In genomic region chr3:58143417-58144055, GRCh38 we compare ENCODE assay signal across 1 cellular context.
TF ChIP-seq lines count a peak whose summit lies in the region.

No MANE protein-coding gene starts in this region.

TF ChIP-seq in HepG2, 621 proteins besides CTCF, POLR2A, EP300 and RAD21 (continued from another document and continues in another):
- TF ChIP-seq ZNF609 (CRISPR knock-in tag; IDR thresholded peaks at IDR 0.05; ENCODE audit: borderline replicate concordance) (peak; percentile 45; the same call in 1 of the 2 replicates), ZNF547 (CRISPR knock-in tag; IDR thresholded peaks at IDR 0.05) (no peak), FOXA3 (CRISPR knock-in tag; IDR thresholded peaks at IDR 0.05) (peak; percentile 82), DZIP1 (CRISPR knock-in tag; IDR thresholded peaks at IDR 0.05) (no peak), ZNF33A (CRISPR knock-in tag; IDR thresholded peaks at IDR 0.05; ENCODE audit: borderline replicate concordance) (no peak), ZIK1 (CRISPR knock-in tag; IDR thresholded peaks at IDR 0.05; ENCODE audit: borderline replicate concordance, low read depth) (no peak), ZNF672 (CRISPR knock-in tag; IDR thresholded peaks at IDR 0.05) (no peak), ATF5 (CRISPR knock-in tag; IDR thresholded peaks at IDR 0.05; ENCODE audit: low read depth) (0 out of 2 replicates have a peak, but pooled peaks have one; percentile 12), CENPT (CRISPR knock-in tag; IDR thresholded peaks at IDR 0.05; ENCODE audit: low read depth) (no peak), HMGXB4 (CRISPR knock-in tag; IDR thresholded peaks at IDR 0.05; ENCODE audit: borderline replicate concordance in 1 of 2, low read depth in 1 of 2) (no peak), SIX1 (CRISPR knock-in tag; IDR thresholded peaks at IDR 0.05; ENCODE audit: borderline replicate concordance) (no peak), ZNF576 (CRISPR knock-in tag; IDR thresholded peaks at IDR 0.05) (no peak), ZNF747 (CRISPR knock-in tag; IDR thresholded peaks at IDR 0.05; ENCODE audit: borderline replicate concordance) (no peak), CREBL2 (CRISPR knock-in tag; IDR thresholded peaks at IDR 0.05; ENCODE audit: borderline replicate concordance) (no peak), ZNF280D (CRISPR knock-in tag; IDR thresholded peaks at IDR 0.05) (0 out of 2 replicates have a peak, but pooled peaks have one; percentile 15), KLF12 (CRISPR knock-in tag; IDR thresholded peaks at IDR 0.05; ENCODE audit: borderline replicate concordance) (no peak), HINFP (CRISPR knock-in tag; IDR thresholded peaks at IDR 0.05; ENCODE audit: low read depth) (no peak), ZNF138 (CRISPR knock-in tag; IDR thresholded peaks at IDR 0.05; ENCODE audit: low read depth) (no peak), LRRFIP1 (CRISPR knock-in tag; conservative IDR thresholded peaks at IDR 0.05) (no peak), NFE2L2 (IDR thresholded peaks at IDR 0.05; ENCODE audit: low read length) (no peak), SP1 (IDR thresholded peaks at IDR 0.05) (no peak), SP1 (CRISPR knock-in tag; IDR thresholded peaks at IDR 0.05) (no peak), CSRNP2 (CRISPR knock-in tag; conservative IDR thresholded peaks at IDR 0.05; ENCODE audit: low read depth) (no peak), HNF4A (CRISPR knock-in tag; IDR thresholded peaks at IDR 0.05) (peak; percentile 42; the same call in 1 of the 2 replicates), ZNF740 (CRISPR knock-in tag; IDR thresholded peaks at IDR 0.05) (no peak), E2F1 (CRISPR knock-in tag; IDR thresholded peaks at IDR 0.05) (no peak), NFIB (CRISPR knock-in tag; IDR thresholded peaks at IDR 0.05; ENCODE audit: borderline replicate concordance) (no peak), ZNF256 (CRISPR knock-in tag; conservative IDR thresholded peaks at IDR 0.05) (no peak)
